ENCODE assay signal across 10 cellular contexts in the genomic region with DNA sequence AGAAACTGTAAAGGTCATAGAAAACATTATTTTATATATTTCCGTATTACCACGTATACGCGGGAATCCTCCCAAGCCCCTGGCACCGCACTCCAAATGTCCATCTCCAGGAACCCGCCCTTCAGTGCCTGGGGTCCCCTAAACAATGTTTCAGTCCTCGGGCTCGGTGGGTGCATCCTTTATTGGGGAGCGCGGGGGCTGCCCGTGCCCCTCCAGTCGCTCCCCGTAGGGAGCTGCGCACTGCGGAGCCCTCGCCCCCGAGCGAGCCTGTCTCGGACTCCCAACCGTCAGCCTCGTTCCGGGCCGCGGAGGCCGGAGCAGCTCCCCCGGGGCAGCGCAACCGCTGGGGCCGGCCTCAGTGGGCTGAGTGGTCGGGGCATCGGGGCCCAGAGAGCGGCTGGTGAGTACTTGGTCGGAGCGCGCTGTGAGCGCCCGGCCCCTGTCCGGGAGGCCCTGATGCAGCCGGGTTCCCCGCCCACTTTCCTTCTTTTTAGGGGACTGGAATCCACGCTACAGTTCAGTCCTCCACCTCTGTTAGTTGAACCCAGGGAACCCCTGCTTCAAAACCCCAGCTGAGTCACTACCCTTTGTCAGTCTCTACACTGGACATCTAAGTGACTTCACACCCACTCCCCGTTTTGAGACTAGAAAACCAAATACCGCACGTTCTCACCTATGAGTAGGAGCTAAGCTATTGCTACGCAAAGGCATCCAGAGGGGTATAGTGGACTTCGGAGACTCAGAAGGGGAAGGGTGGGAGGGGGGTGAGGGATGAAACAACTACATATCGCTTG. TPM values are rescaled to one million over a fixed set of nuclear protein-coding genes. Genes with fewer than 3 reads are reported as not detected.
DNase-seq lines count a peak whose midpoint lies in the region; ATAC-seq lines count a peak whose summit lies in the region.
"Had no signal": no experiment of that assay in that cellular context is flagged by ENCODE, and none has a peak within 500 bp of the region (broad histone marks: within the 10 kb centered on the region; RNA-seq: fewer than 3 reads in every experiment).

A gene with protein sequence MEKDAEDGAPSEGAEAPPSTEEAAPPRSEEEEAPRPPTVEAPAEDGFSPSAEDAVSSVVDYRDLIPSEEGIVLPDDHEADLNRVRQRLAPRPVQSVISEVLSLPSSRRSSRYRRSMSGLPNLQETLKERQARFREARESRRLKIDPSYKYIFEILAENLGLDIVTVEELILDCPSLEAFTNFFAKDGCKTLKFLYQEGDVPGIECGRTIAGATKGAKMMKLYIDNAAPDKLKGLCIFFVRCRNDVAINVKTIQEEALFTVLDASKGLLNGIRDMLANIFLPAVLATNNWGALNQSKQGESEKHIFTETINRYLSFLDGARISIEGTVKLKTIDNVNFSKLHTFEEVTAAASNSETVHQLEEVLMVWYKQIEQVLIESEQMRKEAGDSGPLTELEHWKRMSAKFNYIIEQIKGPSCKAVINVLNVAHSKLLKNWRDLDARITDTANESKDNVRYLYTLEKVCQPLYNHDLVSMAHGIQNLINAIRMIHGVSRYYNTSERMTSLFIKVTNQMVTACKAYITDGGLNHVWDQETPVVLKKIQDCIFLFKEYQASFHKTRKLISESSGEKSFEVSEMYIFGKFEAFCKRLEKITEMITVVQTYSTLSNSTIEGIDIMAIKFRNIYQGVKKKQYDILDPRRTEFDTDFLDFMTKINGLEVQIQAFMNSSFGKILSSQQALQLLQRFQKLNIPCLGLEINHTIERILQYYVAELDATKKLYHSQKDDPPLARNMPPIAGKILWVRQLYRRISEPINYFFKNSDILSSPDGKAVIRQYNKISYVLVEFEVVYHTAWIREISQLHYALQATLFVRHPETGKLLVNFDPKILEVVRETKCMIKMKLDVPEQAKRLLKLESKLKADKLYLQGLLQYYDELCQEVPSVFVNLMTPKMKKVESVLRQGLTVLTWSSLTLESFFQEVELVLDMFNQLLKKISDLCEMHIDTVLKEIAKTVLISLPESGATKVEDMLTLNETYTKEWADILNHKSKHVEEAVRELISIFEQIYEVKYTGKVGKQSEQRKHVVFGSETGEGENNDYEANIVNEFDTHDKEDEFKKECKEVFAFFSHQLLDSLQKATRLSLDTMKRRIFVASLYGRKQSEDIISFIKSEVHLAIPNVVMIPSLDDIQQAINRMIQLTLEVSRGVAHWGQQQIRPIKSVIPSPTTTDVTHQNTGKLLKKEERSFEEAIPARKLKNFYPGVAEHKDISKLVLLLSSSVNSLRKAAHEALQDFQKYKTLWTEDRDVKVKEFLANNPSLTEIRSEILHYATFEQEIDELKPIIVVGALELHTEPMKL (N-terminal part only) (plus strand): TSS at position 296 of the 794 bp plus-strand sequence. CDS start 7,499 bp downstream, outside the sequence.

- H3K4me3 ChIP-seq in subcutaneous abdominal adipose tissue (ENCODE audit: low read depth in 1 of 5, low read length in 5 of 5), result peak within 1 kb of the TSS in 3 of 5 donors; percentile 18 to 48 (median 42)
- no peak within 1 kb of the TSS for H3K4me3 ChIP-seq in mesendoderm (ENCODE audit: low read length)
- H3K4me3 ChIP-seq: body of pancreas had no signal

- H3K4me1 ChIP-seq in subcutaneous abdominal adipose tissue (ENCODE audit: control insufficient read depth in 5 of 5, insufficient read depth in 5 of 5, low read length in 5 of 5) (peaks cover 0 to 8% (median 7%) of the 10 kb centered on the region in 5 donors), mesendoderm (ENCODE audit: control insufficient read depth, low read depth, low read length) (no peaks in the 10 kb centered on the region)

- no peaks in the 10 kb centered on the region for H3K9me3 Mint-ChIP-seq in activated CD4-positive, alpha-beta T cell treated with anti-CD3 and anti-CD28 coated beads, Interleukin-2, amount 10 ng/mL, durations not matched to agents 24 days and 14 days
- peaks cover 8% of the 10 kb centered on the region for H3K9me3 Mint-ChIP-seq in activated naive CD8-positive, alpha-beta T cell treated with anti-CD3 and anti-CD28 coated beads, Interleukin-2, amount 10 ng/mL, durations not matched to agents 7 days and 5 days
- H3K9me3 Mint-ChIP-seq in immature natural killer cell, result peaks cover 0 to 4% (median 0%) of the 10 kb centered on the region in 6 donors

- H2AK5ac ChIP-seq in mesendoderm (ENCODE audit: low read length), result no peak within 1 kb of the TSS

- H2BK120ac ChIP-seq in mesendoderm (ENCODE audit: low read depth, low read length), result no peak within 1 kb of the TSS

- no peaks in the 10 kb centered on the region for H3K36me3 Mint-ChIP-seq in activated CD4-positive, alpha-beta T cell treated with anti-CD3 and anti-CD28 coated beads, Interleukin-2, amount 10 ng/mL, durations not matched to agents 24 days and 14 days (ENCODE audit: low read depth)
- H3K36me3 Mint-ChIP-seq in activated naive CD8-positive, alpha-beta T cell treated with anti-CD3 and anti-CD28 coated beads, Interleukin-2, amount 10 ng/mL, durations not matched to agents 7 days and 5 days, result peaks cover 11% of the 10 kb centered on the region
- peaks cover 0 to 4% (median 0%) of the 10 kb centered on the region in 3 donors for H3K36me3 Mint-ChIP-seq in immature natural killer cell

- no CpG with 5 or more reads among the region's 47 CpGs for WGBS in mesendoderm (ENCODE audit: extremely low coverage, insufficient coverage, low lambda C conversion rate)

- H3K9ac ChIP-seq in subcutaneous abdominal adipose tissue (ENCODE audit: low read length in 5 of 5) (peak within 1 kb of the TSS in 1 of 5 donors; percentile 29), mesendoderm (ENCODE audit: low read length) (no peak within 1 kb of the TSS)

- H3K9me3 ChIP-seq in subcutaneous abdominal adipose tissue (ENCODE audit: control insufficient read depth in 5 of 5, low read length in 5 of 5), result peaks cover 0 to 3% (median 0%) of the 10 kb centered on the region in 5 donors
- H3K9me3 ChIP-seq: body of pancreas had no signal

- H3K4me2 ChIP-seq in mesendoderm (ENCODE audit: low read length), result no peak within 1 kb of the TSS

- no peak within 1 kb of the TSS for H3K4ac ChIP-seq in mesendoderm (ENCODE audit: low read depth, low read length)

- no peak within 1 kb of the TSS for H2BK5ac ChIP-seq in mesendoderm (ENCODE audit: low read length)

- H2BK15ac ChIP-seq in mesendoderm (replicated peaks; ENCODE audit: low read depth), result no peak within 1 kb of the TSS

- H4K8ac ChIP-seq in mesendoderm (ENCODE audit: low read depth, low read length), result no peak within 1 kb of the TSS

- peak; percentile 7 for ATAC-seq in activated naive CD8-positive, alpha-beta T cell treated with anti-CD3 and anti-CD28 coated beads, Interleukin-2, amount 10 ng/mL, durations not matched to agents 7 days and 5 days (ENCODE audit: low read depth)
- ATAC-seq in HG03342 (IDR thresholded peaks at IDR 0.05; ENCODE audit: unreplicated experiment), result no peak
- ATAC-seq: body of pancreas had no signal

- H3K36me3 ChIP-seq in subcutaneous abdominal adipose tissue (ENCODE audit: control insufficient read depth in 5 of 5, insufficient read depth in 5 of 5, low read length in 5 of 5) (no peaks in the 10 kb centered on the region), mesendoderm (ENCODE audit: control insufficient read depth, insufficient read depth, low read length) (no peaks in the 10 kb centered on the region)

- H3K27me3 Mint-ChIP-seq in activated CD4-positive, alpha-beta T cell treated with anti-CD3 and anti-CD28 coated beads, Interleukin-2, amount 10 ng/mL, durations not matched to agents 24 days and 14 days, result peaks cover 24% of the 10 kb centered on the region
- H3K27me3 Mint-ChIP-seq in activated naive CD8-positive, alpha-beta T cell treated with anti-CD3 and anti-CD28 coated beads, Interleukin-2, amount 10 ng/mL, durations not matched to agents 7 days and 5 days, result peaks cover 23% of the 10 kb centered on the region
- peaks cover 6 to 14% (median 10%) of the 10 kb centered on the region in 3 donors for H3K27me3 Mint-ChIP-seq in immature natural killer cell (ENCODE audit: low read depth in 3 of 3)

- no peak within 1 kb of the TSS for H3K18ac ChIP-seq in mesendoderm (ENCODE audit: low read length)

- intact Hi-C loops in activated CD4-positive, alpha-beta T cell treated with anti-CD3 and anti-CD28 coated beads, Interleukin-2, amount 10 ng/mL, durations not matched to agents 24 days and 14 days (cut with micrococcal nuclease), result loop anchor here (2.0 to 5.0 kb wide), 2 partner anchors 42 to 143 kb away; no protein-coding TSS in a partner anchor

- POLR2A ChIA-PET in activated naive CD8-positive, alpha-beta T cell treated with anti-CD3 and anti-CD28 coated beads, Interleukin-2, amount 10 ng/mL, durations not matched to agents 7 days and 5 days (lab: Charles Lee), result interaction anchor here (1.4 to 3.2 kb wide), 3 partner anchors 10 to 76 kb away, joined by 4 to 53 read pairs (median 15); a partner anchor contains a TSS

- no peaks in the 10 kb centered on the region for H3K79me1 ChIP-seq in mesendoderm (ENCODE audit: low read length)

- H3K4me1 Mint-ChIP-seq in activated CD4-positive, alpha-beta T cell treated with anti-CD3 and anti-CD28 coated beads, Interleukin-2, amount 10 ng/mL, durations not matched to agents 24 days and 14 days, result peaks cover 32% of the 10 kb centered on the region
- H3K4me1 Mint-ChIP-seq in activated naive CD8-positive, alpha-beta T cell treated with anti-CD3 and anti-CD28 coated beads, Interleukin-2, amount 10 ng/mL, durations not matched to agents 7 days and 5 days, result peaks cover 37% of the 10 kb centered on the region
- peaks cover 19 to 23% of the 10 kb centered on the region in 2 donors for H3K4me1 Mint-ChIP-seq in immature natural killer cell

- H3K56ac ChIP-seq in mesendoderm (ENCODE audit: low read length), result no peak within 1 kb of the TSS

- no peaks in the 10 kb centered on the region for H3K79me2 ChIP-seq in mesendoderm (ENCODE audit: control insufficient read depth, insufficient read depth, low read length)

- H4K5ac ChIP-seq in mesendoderm (ENCODE audit: low read length), result no peak within 1 kb of the TSS

- peak; percentile 73 for DNase-seq in activated CD4-positive, alpha-beta T cell treated with anti-CD3 and anti-CD28 coated beads, Interleukin-2, amount 10 ng/mL, durations not matched to agents 24 days and 14 days
- DNase-seq in activated CD4-positive, alpha-beta T cell treated with anti-CD3 and anti-CD28 coated beads, Interleukin-2, amount 50 U/mL, for 4 hours, result no peak
- DNase-seq in activated naive CD8-positive, alpha-beta T cell treated with anti-CD3 and anti-CD28 coated beads, Interleukin-2, amount 10 ng/mL, durations not matched to agents 7 days and 5 days, result peak; percentile 63
- peak; percentile 14 to 46 (median 16) for DNase-seq in immature natural killer cell
- DNase-seq in mesendoderm, result no peak
- no peak for DNase-seq in HT-29 (ENCODE audit: low spot score)
- DNase-seq: body of pancreas, NCI-H226 had no signal

- H3K27me3 ChIP-seq in subcutaneous abdominal adipose tissue (ENCODE audit: control insufficient read depth in 5 of 5, insufficient read depth in 4 of 5, low read length in 5 of 5), result peaks cover 3 to 34% (median 18%) of the 10 kb centered on the region in 5 donors
- H3K27me3 ChIP-seq in mesendoderm (ENCODE audit: insufficient read depth, low read length, poor library complexity), result no peaks in the 10 kb centered on the region
- H3K27me3 ChIP-seq: body of pancreas had no signal

- H3K27ac ChIP-seq in subcutaneous abdominal adipose tissue (ENCODE audit: low read depth, low read length) (no peak within 1 kb of the TSS), mesendoderm (ENCODE audit: low read depth, low read length) (no peak within 1 kb of the TSS)
- H3K27ac ChIP-seq: body of pancreas had no signal

- no peak within 1 kb of the TSS for H3K23ac ChIP-seq in mesendoderm (ENCODE audit: low read length)

- peak within 1 kb of the TSS; percentile 91 for H3K27ac Mint-ChIP-seq in activated CD4-positive, alpha-beta T cell treated with anti-CD3 and anti-CD28 coated beads, Interleukin-2, amount 10 ng/mL, durations not matched to agents 24 days and 14 days
- H3K27ac Mint-ChIP-seq in activated naive CD8-positive, alpha-beta T cell treated with anti-CD3 and anti-CD28 coated beads, Interleukin-2, amount 10 ng/mL, durations not matched to agents 7 days and 5 days, result peak within 1 kb of the TSS; percentile 93
- peak within 1 kb of the TSS in 5 of 6 donors; percentile 33 to 91 (median 61) for H3K27ac Mint-ChIP-seq in immature natural killer cell

- H3K4me3 Mint-ChIP-seq in activated CD4-positive, alpha-beta T cell treated with anti-CD3 and anti-CD28 coated beads, Interleukin-2, amount 10 ng/mL, durations not matched to agents 24 days and 14 days, result peak within 1 kb of the TSS; percentile 70
- peak within 1 kb of the TSS; percentile 70 for H3K4me3 Mint-ChIP-seq in activated naive CD8-positive, alpha-beta T cell treated with anti-CD3 and anti-CD28 coated beads, Interleukin-2, amount 10 ng/mL, durations not matched to agents 7 days and 5 days
- peak within 1 kb of the TSS; percentile 63 to 88 (median 78) for H3K4me3 Mint-ChIP-seq in immature natural killer cell

RNA-seq across cellular contexts. Expression of the gene that starts here (rescaled TPM):
- total RNA-seq in activated CD4-positive, alpha-beta T cell treated with anti-CD3 and anti-CD28 coated beads, Interleukin-2, amount 10 ng/mL, durations not matched to agents 24 days and 14 days, result 0.02 TPM in 1 of 2 replicates, not detected in the other
- total RNA-seq in activated naive CD8-positive, alpha-beta T cell treated with anti-CD3 and anti-CD28 coated beads, Interleukin-2, amount 10 ng/mL, durations not matched to agents 7 days and 5 days, result under 1 TPM; 0.06 to 0.11 TPM
- polyA plus RNA-seq in immature natural killer cell, result not detected
- polyA plus RNA-seq in mesendoderm (2013, experiment 1 of 2), result 0.06 TPM
- 0.04 TPM for polyA plus RNA-seq in mesendoderm (2013, experiment 2 of 2)
- under 0.01 TPM in 1 of 2 replicates, not detected in the other for total RNA-seq in HT-29 (2014; rRNA removed; shearing (Covaris generic))
- total RNA-seq: body of pancreas had no signal

Comparison
In these comparisons a context has a peak if more than half of its experiments do, and no peak if none do; other contexts are left out.
1. Peak in DNase-seq in activated CD4-positive, alpha-beta T cell treated with anti-CD3 and anti-CD28 coated beads, Interleukin-2, amount 10 ng/mL, durations not matched to agents 24 days and 14 days; RNA of the gene not detected or under 1 TPM.
2. Peak in DNase-seq and ATAC-seq in activated naive CD8-positive, alpha-beta T cell treated with anti-CD3 and anti-CD28 coated beads, Interleukin-2, amount 10 ng/mL, durations not matched to agents 7 days and 5 days; RNA of the gene not detected or under 1 TPM.
3. Peak in DNase-seq in immature natural killer cell; RNA of the gene not detected or under 1 TPM.